In the genomic region with DNA sequence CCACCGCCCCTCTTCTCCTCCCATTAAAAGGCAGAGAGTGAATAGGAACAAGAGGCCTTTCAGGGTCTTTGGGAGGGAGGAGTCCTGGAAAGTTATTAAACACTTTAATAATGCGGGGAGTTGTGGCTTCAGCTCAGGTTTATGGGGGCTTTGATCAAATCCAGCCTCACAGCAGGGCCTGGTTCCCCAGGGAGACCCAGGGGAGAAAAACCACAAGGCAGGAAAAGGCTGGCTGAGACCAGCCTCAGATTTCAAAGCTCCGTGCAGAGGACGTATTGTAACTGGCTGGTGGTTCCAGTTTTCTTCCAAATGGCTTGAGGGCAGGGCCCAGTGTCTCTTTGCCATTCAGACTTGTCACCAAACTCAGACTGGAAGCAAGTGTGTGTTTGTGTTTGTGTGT, we compare ENCODE assay signal across 1 cellular context.
TF ChIP-seq lines count a peak whose summit lies in the region.

No MANE protein-coding gene starts in this region.

TF ChIP-seq in GM23338, 12 proteins besides CTCF, POLR2A, EP300 and RAD21 (continued from another document):
- TF ChIP-seq REST (IDR thresholded peaks at IDR 0.05; ENCODE audit: unreplicated experiment) (no peak), EZH2phosphoT487 (IDR thresholded peaks at IDR 0.05; ENCODE audit: unreplicated experiment) (no peak), ZNF114 (CRISPR knock-in tag; IDR thresholded peaks at IDR 0.05) (no peak)
